Comparison of ENCODE assay signal across 8 cellular contexts in the genomic region with DNA sequence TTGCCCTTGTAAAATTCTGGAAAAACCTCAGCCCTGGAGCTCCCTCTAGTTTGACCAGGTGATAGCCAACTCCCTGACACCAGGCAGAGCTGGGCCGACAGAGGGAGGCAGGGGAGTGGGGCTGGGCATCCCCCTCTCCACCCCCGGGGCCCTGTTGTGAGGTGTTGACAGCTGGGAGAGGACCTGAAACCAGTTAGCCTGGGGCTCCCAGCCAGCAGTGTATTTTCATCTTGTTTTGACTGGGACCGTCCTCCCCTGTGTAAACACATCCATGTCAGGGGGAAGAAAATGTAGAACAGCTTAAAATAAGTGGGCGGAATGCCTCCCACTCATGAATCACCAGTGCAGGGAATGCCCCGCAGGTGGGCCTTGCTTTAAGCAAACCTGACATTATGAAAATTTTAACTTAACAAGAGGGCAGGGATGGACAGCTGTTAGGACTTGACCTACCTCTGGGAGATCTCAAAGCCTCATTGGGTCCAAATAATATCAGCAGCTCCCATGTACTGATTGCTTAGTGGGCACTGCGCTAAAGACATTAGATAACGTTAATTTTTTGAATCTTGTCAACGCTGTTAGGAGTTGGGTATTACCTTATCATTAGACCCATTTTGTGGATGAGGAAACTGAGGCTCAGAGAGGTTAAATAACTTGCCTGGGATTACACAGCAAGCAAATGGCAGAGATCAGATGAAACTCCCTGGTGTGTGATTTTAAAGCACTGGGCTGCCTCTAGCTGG. TPM values are rescaled to one million over a fixed set of nuclear protein-coding genes. Genes with fewer than 3 reads are reported as not detected.
DNase-seq lines count a peak whose midpoint lies in the region; ATAC-seq and TF ChIP-seq lines count a peak whose summit lies in the region.

No MANE protein-coding gene starts in this region.

- H3K4me1 Mint-ChIP-seq in activated naive CD8-positive, alpha-beta T cell treated with anti-CD3 and anti-CD28 coated beads, Interleukin-2, amount 50 U/mL, for 24 hours: peaks cover 17% of the 10 kb centered on the region
- peaks cover 5% of the 10 kb centered on the region for H3K4me1 Mint-ChIP-seq in activated naive CD8-positive, alpha-beta T cell treated with anti-CD3 and anti-CD28 coated beads for 36 hours

- H3K9me3 Mint-ChIP-seq in activated naive CD8-positive, alpha-beta T cell treated with anti-CD3 and anti-CD28 coated beads, Interleukin-2, amount 50 U/mL, for 24 hours: no peaks in the 10 kb centered on the region
- H3K9me3 Mint-ChIP-seq in activated naive CD8-positive, alpha-beta T cell treated with anti-CD3 and anti-CD28 coated beads for 36 hours: no peaks in the 10 kb centered on the region

- DNase-seq in activated naive CD8-positive, alpha-beta T cell treated with anti-CD3 and anti-CD28 coated beads, Interleukin-2, amount 50 U/mL, for 24 hours: no peak
- DNase-seq in activated naive CD8-positive, alpha-beta T cell treated with anti-CD3 and anti-CD28 coated beads for 36 hours: no peak
- DNase-seq in left ventricle myocardium inferior (peak; percentile 58), middle frontal gyrus (ENCODE audit: extremely low spot score, low spot score) (no peak), ACHN (no peak), HuH-7.5 (ENCODE audit: low spot score) (no peak)

- H3K9ac ChIP-seq in HUES48 (ENCODE audit: low read depth, low read length): no peak overlapping the region

- H3K4me1 ChIP-seq in HUES48 (ENCODE audit: control insufficient read depth, insufficient read depth, low read length): peaks cover 35% of the 10 kb centered on the region
- H3K4me1 ChIP-seq in left ventricle myocardium inferior: peaks cover 96% of the 10 kb centered on the region
- no peaks in the 10 kb centered on the region for H3K4me1 ChIP-seq in urinary bladder (ENCODE audit: insufficient read depth)

- H3K36me3 ChIP-seq in HUES48 (ENCODE audit: control insufficient read depth, insufficient read depth, low read length) (no peaks in the 10 kb centered on the region), left ventricle myocardium inferior (no peaks in the 10 kb centered on the region), urinary bladder (ENCODE audit: insufficient read depth) (no peaks in the 10 kb centered on the region)

- no peak overlapping the region for H3K4me3 Mint-ChIP-seq in activated naive CD8-positive, alpha-beta T cell treated with anti-CD3 and anti-CD28 coated beads, Interleukin-2, amount 50 U/mL, for 24 hours
- H3K4me3 Mint-ChIP-seq in activated naive CD8-positive, alpha-beta T cell treated with anti-CD3 and anti-CD28 coated beads for 36 hours: no peak overlapping the region

- in situ Hi-C loops in ACHN (cut with HindIII; ENCODE audit: low pct_ligation_motif_present, low pct_unique_long_range_greater_than_20kb, low sequenced_read_pairs): no loop called here

- H3K27me3 ChIP-seq in HUES48 (ENCODE audit: control insufficient read depth, insufficient read depth, low read length) (no peaks in the 10 kb centered on the region), left ventricle myocardium inferior (ENCODE audit: low read depth) (no peaks in the 10 kb centered on the region)

- peak; percentile 40 for ATAC-seq in activated naive CD8-positive, alpha-beta T cell treated with anti-CD3 and anti-CD28 coated beads, Interleukin-2, amount 50 U/mL, for 24 hours

- 51% methylated on average over 8 of the region's 8 CpGs for WGBS in urinary bladder

- H3K27me3 Mint-ChIP-seq in activated naive CD8-positive, alpha-beta T cell treated with anti-CD3 and anti-CD28 coated beads, Interleukin-2, amount 50 U/mL, for 24 hours: no peaks in the 10 kb centered on the region
- H3K27me3 Mint-ChIP-seq in activated naive CD8-positive, alpha-beta T cell treated with anti-CD3 and anti-CD28 coated beads for 36 hours: no peaks in the 10 kb centered on the region

- no peak for TF ChIP-seq CTCF in left ventricle myocardium inferior (IDR thresholded peaks at IDR 0.05; ENCODE audit: borderline replicate concordance)

- H3K27ac ChIP-seq in HUES48 (ENCODE audit: low read depth, low read length) (peak overlapping the region; percentile 29), left ventricle myocardium inferior (replicated peaks) (peak overlapping the region; percentile 80), urinary bladder (ENCODE audit: low read depth) (peak overlapping the region; percentile 38)

- H3K4me3 ChIP-seq in HUES48 (ENCODE audit: low read depth, low read length) (no peak overlapping the region), left ventricle myocardium inferior (no peak overlapping the region), urinary bladder (ENCODE audit: low read depth, low read length) (no peak overlapping the region)

- H3K36me3 Mint-ChIP-seq in activated naive CD8-positive, alpha-beta T cell treated with anti-CD3 and anti-CD28 coated beads, Interleukin-2, amount 50 U/mL, for 24 hours (ENCODE audit: low read depth): no peaks in the 10 kb centered on the region
- H3K36me3 Mint-ChIP-seq in activated naive CD8-positive, alpha-beta T cell treated with anti-CD3 and anti-CD28 coated beads for 36 hours: no peaks in the 10 kb centered on the region

- intact Hi-C loops in left ventricle myocardium inferior (cut with micrococcal nuclease): loop anchor here (5.0 kb wide), 2 partner anchors 38 to 48 kb away; a partner anchor contains a TSS

- H3K9me3 ChIP-seq in HUES48 (ENCODE audit: control insufficient read depth, insufficient read depth, low read length) (no peaks in the 10 kb centered on the region), left ventricle myocardium inferior (replicated peaks) (no peaks in the 10 kb centered on the region)

- no peak overlapping the region for H3K27ac Mint-ChIP-seq in activated naive CD8-positive, alpha-beta T cell treated with anti-CD3 and anti-CD28 coated beads, Interleukin-2, amount 50 U/mL, for 24 hours
- H3K27ac Mint-ChIP-seq in activated naive CD8-positive, alpha-beta T cell treated with anti-CD3 and anti-CD28 coated beads for 36 hours: no peak overlapping the region

RNA-seq across cellular contexts. Expression of a gene that starts 45.9 kb away (rescaled TPM):
- total RNA-seq in activated naive CD8-positive, alpha-beta T cell treated with anti-CD3 and anti-CD28 coated beads for 36 hours: 10 to 100 TPM; 25.2 to 29.7 TPM
- total RNA-seq in left ventricle myocardium inferior: 58.9 TPM
- 63.2 TPM for total RNA-seq in urinary bladder
- polyA plus RNA-seq in urinary bladder: 843 TPM

RNA-seq across cellular contexts. Expression of a gene that starts 47.8 kb away (rescaled TPM):
- not detected for total RNA-seq in activated naive CD8-positive, alpha-beta T cell treated with anti-CD3 and anti-CD28 coated beads for 36 hours
- not detected for total RNA-seq in left ventricle myocardium inferior
- not detected for total RNA-seq in urinary bladder
- polyA plus RNA-seq in urinary bladder: not detected

Comparison
In these comparisons a context has a peak if more than half of its experiments do, and no peak if none do; other contexts are left out.
1. H3K27ac ChIP-seq: peak in every context shown above with its lines; median percentile 80 in left ventricle myocardium inferior; 38 in urinary bladder; 29 in HUES48.